8 cellular contexts compared by ENCODE assay signal in the genomic region with DNA sequence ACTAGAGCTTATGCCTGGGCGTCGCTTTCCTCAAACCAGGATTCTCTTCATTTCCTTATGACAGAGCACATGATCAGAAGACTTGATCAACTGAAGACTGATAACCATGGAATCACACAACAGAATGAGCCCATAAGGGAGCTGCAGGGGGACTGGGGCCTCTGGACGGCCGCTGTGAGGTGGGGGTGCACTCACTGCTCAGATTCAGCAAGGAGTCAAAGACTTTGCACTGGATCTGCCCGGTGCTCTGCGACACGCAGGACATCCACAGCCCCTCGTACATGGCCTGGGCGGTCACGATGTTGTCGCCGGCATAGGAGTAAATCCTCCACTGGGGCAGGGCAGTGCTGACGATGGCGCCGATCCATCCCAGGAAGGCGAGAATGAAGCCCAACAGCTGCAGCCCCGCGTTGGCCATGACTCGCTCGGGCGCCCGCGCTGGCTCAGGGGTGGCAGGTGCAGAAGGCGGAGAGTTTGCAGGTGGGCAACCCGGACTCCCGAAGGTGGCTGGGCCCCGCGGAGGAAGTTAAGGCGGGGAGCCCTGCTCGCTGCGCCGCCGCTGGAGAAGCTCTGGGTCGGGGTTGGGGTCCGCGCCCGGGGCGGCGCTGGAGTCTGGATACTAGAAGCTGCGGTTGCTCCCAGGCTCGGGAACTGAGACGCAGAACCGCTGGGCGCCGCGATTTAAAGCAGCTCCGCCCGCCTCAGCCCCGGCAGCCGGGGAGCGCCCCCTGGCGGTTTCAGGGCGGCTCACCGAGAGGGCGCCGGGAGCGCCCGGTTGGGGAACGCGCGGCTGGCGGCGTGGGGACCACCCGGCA. TPM values are rescaled to one million over a fixed set of nuclear protein-coding genes. Genes with fewer than 3 reads are reported as not detected.
A peak's percentile ranks its signal among the peaks of the same experiment; 100 is the strongest.
DNase-seq lines count a peak whose midpoint lies in the region; ATAC-seq, FAIRE-seq and TF ChIP-seq lines count a peak whose summit lies in the region.

A gene with protein sequence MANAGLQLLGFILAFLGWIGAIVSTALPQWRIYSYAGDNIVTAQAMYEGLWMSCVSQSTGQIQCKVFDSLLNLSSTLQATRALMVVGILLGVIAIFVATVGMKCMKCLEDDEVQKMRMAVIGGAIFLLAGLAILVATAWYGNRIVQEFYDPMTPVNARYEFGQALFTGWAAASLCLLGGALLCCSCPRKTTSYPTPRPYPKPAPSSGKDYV (minus strand): TSS at position 658 of the 815 bp plus-strand sequence. CDS start 240 bp downstream, at position 418.

- DNase-seq in NCI-H1436 (lab: John Stamatoyannopoulos, UW), result peak; percentile 46
- no peak for DNase-seq in NCI-H1436 treated with DMSO at 0.1 percent for 48 hours (lab: John Stamatoyannopoulos, UW)
- peak; percentile 77 for DNase-seq in NCI-H2107 (lab: John Stamatoyannopoulos, UW)
- DNase-seq in activated CD4-positive, alpha-beta T cell treated with anti-CD3 and anti-CD28 coated beads for 36 hours, result peak; percentile 86
- DNase-seq in choroid plexus epithelial cell (ENCODE audit: low read depth), result peak; percentile 83
- DNase-seq in kidney, result peak; percentile 94
- DNase-seq in stimulated activated CD4-positive, alpha-beta T cell treated with anti-CD3 and anti-CD28 coated beads, Interleukin-15, amount 100 ng/mL, for 1 hour (ENCODE audit: low read depth in 1 of 2, low spot score in 1 of 2), result peak; percentile 45 to 68

- H3K36me3 ChIP-seq in kidney (ENCODE audit: control insufficient read depth in 1 of 2, insufficient read depth in 2 of 2, low read length in 2 of 2), result no peaks in the 10 kb centered on the region

- peak within 1 kb of the TSS; percentile 24 for H3K27ac Mint-ChIP-seq in activated CD4-positive, alpha-beta T cell treated with anti-CD3 and anti-CD28 coated beads for 36 hours

- intact Hi-C loops in activated CD4-positive, alpha-beta T cell treated with anti-CD3 and anti-CD28 coated beads for 36 hours (cut with DNase I, micrococcal nuclease), result loop anchor here (1.0 to 5.0 kb wide), 4 partner anchors 97 to 730 kb away; no protein-coding TSS in a partner anchor
- intact Hi-C loops in kidney (cut with DNase I), result no loop called here

- ATAC-seq in HG02885 (IDR thresholded peaks at IDR 0.05; ENCODE audit: poor library complexity, unreplicated experiment), result peak; percentile 86
- ATAC-seq in activated CD4-positive, alpha-beta T cell treated with anti-CD3 and anti-CD28 coated beads for 36 hours, result peak; percentile 66

- FAIRE-seq in kidney (lab: Jason Lieb, UNC), result no peak

- peak within 1 kb of the TSS; percentile 71 for H3K4me3 Mint-ChIP-seq in activated CD4-positive, alpha-beta T cell treated with anti-CD3 and anti-CD28 coated beads for 36 hours

- CTCF ChIA-PET in activated CD4-positive, alpha-beta T cell treated with anti-CD3 and anti-CD28 coated beads for 36 hours (lab: Charles Lee), result interaction anchor here (0.6 to 3.5 kb wide), 30 partner anchors 8 to 1147 kb away, joined by 3 to 16 read pairs (median 4); no protein-coding TSS in a partner anchor

- peak within 1 kb of the TSS in 1 of 2 donors; percentile 58 for H3K27ac ChIP-seq in kidney (ENCODE audit: low read depth in 2 of 2, low read length in 2 of 2)

- peaks cover 41% of the 10 kb centered on the region for H3K4me1 Mint-ChIP-seq in activated CD4-positive, alpha-beta T cell treated with anti-CD3 and anti-CD28 coated beads for 36 hours

- H3K36me3 Mint-ChIP-seq in activated CD4-positive, alpha-beta T cell treated with anti-CD3 and anti-CD28 coated beads for 36 hours (ENCODE audit: low read depth), result no peaks in the 10 kb centered on the region

- POLR2A ChIA-PET in activated CD4-positive, alpha-beta T cell treated with anti-CD3 and anti-CD28 coated beads for 36 hours (lab: Charles Lee), result no interaction called here

- peaks cover 48% of the 10 kb centered on the region for H3K27me3 Mint-ChIP-seq in activated CD4-positive, alpha-beta T cell treated with anti-CD3 and anti-CD28 coated beads for 36 hours

- no peaks in the 10 kb centered on the region for H3K9me3 ChIP-seq in kidney (ENCODE audit: control insufficient read depth in 1 of 2, low read length in 2 of 2)

- H3K4me3 ChIP-seq in choroid plexus epithelial cell (ENCODE audit: low read depth, low read length) (peak within 1 kb of the TSS; percentile 74), kidney (ENCODE audit: low read length in 2 of 2) (peak within 1 kb of the TSS; percentile 49 to 65)

- peaks cover 4 to 6% of the 10 kb centered on the region in 2 donors for H3K4me1 ChIP-seq in kidney (ENCODE audit: control insufficient read depth in 1 of 2, insufficient read depth in 1 of 2, low read depth in 1 of 2, low read length in 2 of 2)

- H3K9me3 Mint-ChIP-seq in activated CD4-positive, alpha-beta T cell treated with anti-CD3 and anti-CD28 coated beads for 36 hours (ENCODE audit: low read depth), result no peaks in the 10 kb centered on the region

- peak within 1 kb of the TSS; percentile 20 to 51 for H3K9ac ChIP-seq in kidney (ENCODE audit: low read length in 2 of 2)

- peak; percentile 75 for TF ChIP-seq CTCF in choroid plexus epithelial cell (conservative IDR thresholded peaks at IDR 0.05; ENCODE audit: low read depth, low read length)
- peak; percentile 86 for TF ChIP-seq CTCF in kidney (IDR thresholded peaks at IDR 0.05; ENCODE audit: borderline replicate concordance, extremely low read depth, insufficient read depth)

RNA-seq across cellular contexts. Expression of the gene that starts here (rescaled TPM):
- total RNA-seq in activated CD4-positive, alpha-beta T cell treated with anti-CD3 and anti-CD28 coated beads for 36 hours, result 1 to 10 TPM; 1.6 TPM
- total RNA-seq in kidney, result 86.0 TPM
- polyA plus RNA-seq in kidney (ENCODE audit: insufficient read depth, low read depth, low replicate concordance), result 6.2 TPM

Comparison
In these comparisons a context has a peak if more than half of its experiments do, and no peak if none do; other contexts are left out.
1. RNA of the gene that starts here (total RNA-seq): 86.0 TPM in kidney (single experiment); 1.6 TPM in activated CD4-positive, alpha-beta T cell treated with anti-CD3 and anti-CD28 coated beads for 36 hours; every median in the first group is over 10 times any median in the second.